In genomic region chr14:36055681-36056225, GRCh38 we compare ENCODE assay signal across 24 cellular contexts.
"Had no signal": no experiment of that assay in that cellular context is flagged by ENCODE, and none has a peak within 500 bp of the region (broad histone marks: within the 10 kb centered on the region; RNA-seq: fewer than 3 reads in every experiment).

No MANE protein-coding gene starts in this region.

- H3K36me3 ChIP-seq: cardiac muscle cell had no signal

- DNase-seq: activated CD4-positive, alpha-beta T cell treated with anti-CD3 and anti-CD28 coated beads for 4 hours; activated CD8-positive, alpha-beta memory T cell treated with anti-CD3 and anti-CD28 coated beads, Interleukin-2, amount 50 U/mL, for 4 hours; activated CD8-positive, alpha-beta T cell treated with anti-CD3 and anti-CD28 coated beads for 36 hours; activated gamma-delta T cell treated with Interleukin-2 at 50 U/mL for 16 hours; activated naive CD4-positive, alpha-beta T cell treated with anti-CD3 and anti-CD28 coated beads, Interleukin-2, amount 10 ng/mL, durations not matched to agents 7 days and 5 days; activated naive CD8-positive, alpha-beta T cell treated with anti-CD3 and anti-CD28 coated beads for 36 hours; activated T-cell treated with anti-CD3 and anti-CD28 coated beads, Interleukin-2, amount 50 U/mL, for 72 hours; body of pancreas; MM.1S; NCI-H1105; NCI-H1436; NCI-H1694 treated with DMSO at 0.1 percent for 48 hours; NCI-H2029 treated with DMSO at 0.1 percent for 48 hours; NCI-H510A treated with DMSO at 0.1 percent for 48 hours; NCI-H69; NK-92 treated with Interleukin-12 subunit alpha and Interleukin-12 subunit beta, amount 100 ng/mL, for 24 hours; OCI-M1; RPMI8226; SK-N-SH; T-helper 1 cell had no signal

- H3K4me3 ChIP-seq: body of pancreas, cardiac muscle cell had no signal

- H3K9me3 ChIP-seq: body of pancreas, SK-N-SH had no signal

- ATAC-seq: activated CD4-positive, CD25-positive, alpha-beta regulatory T cell treated with anti-CD3 and anti-CD28 coated beads, Interleukin-2, amount 50 U/mL, for 24 hours; activated CD8-positive, alpha-beta T cell treated with anti-CD3 and anti-CD28 coated beads for 36 hours; activated T-cell treated with anti-CD3 and anti-CD28 coated beads, Interleukin-2, amount 50 U/mL, for 72 hours; body of pancreas; Panc1; Right ventricle myocardium inferior had no signal

- H3K4me1 ChIP-seq: body of pancreas had no signal

- H3K27me3 ChIP-seq: body of pancreas, cardiac muscle cell had no signal

- H3K27ac ChIP-seq: body of pancreas, cardiac muscle cell had no signal
